8 cellular contexts compared by ENCODE assay signal in the genomic region with DNA sequence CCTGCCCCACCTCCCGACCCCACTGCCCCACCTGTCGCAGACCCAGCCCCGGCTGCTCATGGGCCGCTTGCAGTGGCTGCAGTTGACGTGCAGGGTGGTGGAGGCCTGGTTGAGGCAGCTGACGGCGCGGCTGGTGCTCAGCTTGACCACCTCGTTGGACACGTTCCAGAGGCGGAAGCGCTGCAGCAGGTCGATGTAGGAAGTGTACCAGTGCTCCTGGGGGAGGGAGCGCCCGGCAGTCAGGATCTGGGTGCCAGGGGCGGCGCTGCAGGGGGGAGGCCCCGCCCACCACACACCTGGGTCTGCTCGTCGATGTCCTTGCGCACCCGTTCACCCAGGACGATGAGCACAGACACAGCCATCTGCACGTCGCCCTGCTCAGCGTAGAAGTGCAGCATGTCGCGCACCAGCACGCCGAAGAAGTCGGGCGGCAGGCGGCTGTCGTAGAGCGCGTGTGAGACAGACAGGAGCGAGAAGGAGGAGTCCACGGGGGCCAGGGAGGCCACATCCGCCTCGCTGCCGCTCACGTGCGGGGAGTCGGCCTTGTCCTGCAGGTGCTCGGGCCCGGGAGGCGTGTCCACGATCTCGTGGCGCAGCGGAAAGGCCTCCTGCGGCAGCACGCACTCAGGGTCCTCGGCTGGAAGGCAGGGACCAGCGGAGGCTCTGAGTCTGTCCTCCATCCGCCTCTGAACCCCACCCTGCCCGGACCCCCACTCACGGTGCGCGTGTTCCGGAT. TPM values are rescaled to one million over a fixed set of nuclear protein-coding genes. Genes with fewer than 3 reads are reported as not detected.
A peak's percentile ranks its signal among the peaks of the same experiment; 100 is the strongest.
DNase-seq lines count a peak whose midpoint lies in the region; ATAC-seq, FAIRE-seq and TF ChIP-seq lines count a peak whose summit lies in the region.

No MANE protein-coding gene starts in this region.

- H3K4me3 ChIP-seq in choroid plexus epithelial cell (ENCODE audit: low read depth, low read length), result peak overlapping the region; percentile 69
- H3K4me3 ChIP-seq in skeletal muscle satellite cell (ENCODE audit: low read length), result no peak overlapping the region

- TF ChIP-seq CTCF in choroid plexus epithelial cell (conservative IDR thresholded peaks at IDR 0.05; ENCODE audit: low read depth, low read length), result no peak

- DNase-seq in DMS79 treated with DMSO at 0.1 percent for 48 hours (lab: John Stamatoyannopoulos, UW) (peak; percentile 52), NCI-H2107 treated with DMSO at 0.1 percent for 48 hours (lab: John Stamatoyannopoulos, UW; ENCODE audit: unreplicated experiment) (peak; percentile 78), choroid plexus epithelial cell (ENCODE audit: low read depth) (no peak), pons (ENCODE audit: low spot score) (no peak), GM19239 (ENCODE audit: insufficient read length, low spot score) (no peak), SIG-M5 treated with dmso at 0.1 percent for 504 hours (lab: John Stamatoyannopoulos, UW; ENCODE audit: unreplicated experiment) (no peak)

- no peak for FAIRE-seq in GM19239 (lab: Jason Lieb, UNC)

- H3K36me3 ChIP-seq in skeletal muscle satellite cell (ENCODE audit: insufficient read depth, low read length), result peaks cover 35% of the 10 kb centered on the region

- no peak overlapping the region for H3K9ac ChIP-seq in skeletal muscle satellite cell (ENCODE audit: low read depth, low read length)

- H3K9me3 ChIP-seq in skeletal muscle satellite cell (replicated peaks; ENCODE audit: low read length), result no peaks in the 10 kb centered on the region

- peaks cover 48% of the 10 kb centered on the region for H3K4me1 ChIP-seq in skeletal muscle satellite cell (ENCODE audit: control insufficient read depth, insufficient read depth, low read length)

- peak overlapping the region; percentile 97 for H3K4me2 ChIP-seq in skeletal muscle satellite cell (ENCODE audit: low read length)

- ATAC-seq in GM19035 (IDR thresholded peaks at IDR 0.05; ENCODE audit: unreplicated experiment), result no peak

- H3K27me3 ChIP-seq in skeletal muscle satellite cell (ENCODE audit: control insufficient read depth, insufficient read depth, low read length), result no peaks in the 10 kb centered on the region

RNA-seq across cellular contexts. Expression of a gene that starts 1.0 kb away (rescaled TPM):
- total RNA-seq in skeletal muscle satellite cell (2012; rRNA removed), result 13.2 and 30.6 TPM in 2 replicates

RNA-seq across cellular contexts. Expression of a gene that starts 4.9 kb away (rescaled TPM):
- 174 and 208 TPM in 2 replicates for total RNA-seq in skeletal muscle satellite cell (2012; rRNA removed)

RNA-seq across cellular contexts. Expression of a gene that starts 5.1 kb away (rescaled TPM):
- total RNA-seq in skeletal muscle satellite cell (2012; rRNA removed), result 7.0 and 8.1 TPM in 2 replicates

RNA-seq across cellular contexts. Expression of a gene that starts 9.7 kb away (rescaled TPM):
- 1.3 and 1.7 TPM in 2 replicates for total RNA-seq in skeletal muscle satellite cell (2012; rRNA removed)

RNA-seq across cellular contexts. Expression of a gene that starts 17.2 kb away (rescaled TPM):
- total RNA-seq in skeletal muscle satellite cell (2012; rRNA removed), result 45.4 and 53.1 TPM in 2 replicates

Comparison
In these comparisons a context has a peak if more than half of its experiments do, and no peak if none do; other contexts are left out.
1. DNase-seq: peak in DMS79 treated with DMSO at 0.1 percent for 48 hours (single experiment) and NCI-H2107 treated with DMSO at 0.1 percent for 48 hours (single experiment); none in choroid plexus epithelial cell (single experiment), pons (single experiment), GM19239 (single experiment) and SIG-M5 treated with dmso at 0.1 percent for 504 hours (single experiment).